In genomic region chr1:70220015-70220414, GRCh38 we compare ENCODE assay signal across 1 cellular context.
TF ChIP-seq lines count a peak whose summit lies in the region.

No MANE protein-coding gene starts in this region.

TF ChIP-seq in GM23338, 12 proteins besides CTCF, POLR2A, EP300 and RAD21 (continued from another document):
- TF ChIP-seq, protein P1, sequence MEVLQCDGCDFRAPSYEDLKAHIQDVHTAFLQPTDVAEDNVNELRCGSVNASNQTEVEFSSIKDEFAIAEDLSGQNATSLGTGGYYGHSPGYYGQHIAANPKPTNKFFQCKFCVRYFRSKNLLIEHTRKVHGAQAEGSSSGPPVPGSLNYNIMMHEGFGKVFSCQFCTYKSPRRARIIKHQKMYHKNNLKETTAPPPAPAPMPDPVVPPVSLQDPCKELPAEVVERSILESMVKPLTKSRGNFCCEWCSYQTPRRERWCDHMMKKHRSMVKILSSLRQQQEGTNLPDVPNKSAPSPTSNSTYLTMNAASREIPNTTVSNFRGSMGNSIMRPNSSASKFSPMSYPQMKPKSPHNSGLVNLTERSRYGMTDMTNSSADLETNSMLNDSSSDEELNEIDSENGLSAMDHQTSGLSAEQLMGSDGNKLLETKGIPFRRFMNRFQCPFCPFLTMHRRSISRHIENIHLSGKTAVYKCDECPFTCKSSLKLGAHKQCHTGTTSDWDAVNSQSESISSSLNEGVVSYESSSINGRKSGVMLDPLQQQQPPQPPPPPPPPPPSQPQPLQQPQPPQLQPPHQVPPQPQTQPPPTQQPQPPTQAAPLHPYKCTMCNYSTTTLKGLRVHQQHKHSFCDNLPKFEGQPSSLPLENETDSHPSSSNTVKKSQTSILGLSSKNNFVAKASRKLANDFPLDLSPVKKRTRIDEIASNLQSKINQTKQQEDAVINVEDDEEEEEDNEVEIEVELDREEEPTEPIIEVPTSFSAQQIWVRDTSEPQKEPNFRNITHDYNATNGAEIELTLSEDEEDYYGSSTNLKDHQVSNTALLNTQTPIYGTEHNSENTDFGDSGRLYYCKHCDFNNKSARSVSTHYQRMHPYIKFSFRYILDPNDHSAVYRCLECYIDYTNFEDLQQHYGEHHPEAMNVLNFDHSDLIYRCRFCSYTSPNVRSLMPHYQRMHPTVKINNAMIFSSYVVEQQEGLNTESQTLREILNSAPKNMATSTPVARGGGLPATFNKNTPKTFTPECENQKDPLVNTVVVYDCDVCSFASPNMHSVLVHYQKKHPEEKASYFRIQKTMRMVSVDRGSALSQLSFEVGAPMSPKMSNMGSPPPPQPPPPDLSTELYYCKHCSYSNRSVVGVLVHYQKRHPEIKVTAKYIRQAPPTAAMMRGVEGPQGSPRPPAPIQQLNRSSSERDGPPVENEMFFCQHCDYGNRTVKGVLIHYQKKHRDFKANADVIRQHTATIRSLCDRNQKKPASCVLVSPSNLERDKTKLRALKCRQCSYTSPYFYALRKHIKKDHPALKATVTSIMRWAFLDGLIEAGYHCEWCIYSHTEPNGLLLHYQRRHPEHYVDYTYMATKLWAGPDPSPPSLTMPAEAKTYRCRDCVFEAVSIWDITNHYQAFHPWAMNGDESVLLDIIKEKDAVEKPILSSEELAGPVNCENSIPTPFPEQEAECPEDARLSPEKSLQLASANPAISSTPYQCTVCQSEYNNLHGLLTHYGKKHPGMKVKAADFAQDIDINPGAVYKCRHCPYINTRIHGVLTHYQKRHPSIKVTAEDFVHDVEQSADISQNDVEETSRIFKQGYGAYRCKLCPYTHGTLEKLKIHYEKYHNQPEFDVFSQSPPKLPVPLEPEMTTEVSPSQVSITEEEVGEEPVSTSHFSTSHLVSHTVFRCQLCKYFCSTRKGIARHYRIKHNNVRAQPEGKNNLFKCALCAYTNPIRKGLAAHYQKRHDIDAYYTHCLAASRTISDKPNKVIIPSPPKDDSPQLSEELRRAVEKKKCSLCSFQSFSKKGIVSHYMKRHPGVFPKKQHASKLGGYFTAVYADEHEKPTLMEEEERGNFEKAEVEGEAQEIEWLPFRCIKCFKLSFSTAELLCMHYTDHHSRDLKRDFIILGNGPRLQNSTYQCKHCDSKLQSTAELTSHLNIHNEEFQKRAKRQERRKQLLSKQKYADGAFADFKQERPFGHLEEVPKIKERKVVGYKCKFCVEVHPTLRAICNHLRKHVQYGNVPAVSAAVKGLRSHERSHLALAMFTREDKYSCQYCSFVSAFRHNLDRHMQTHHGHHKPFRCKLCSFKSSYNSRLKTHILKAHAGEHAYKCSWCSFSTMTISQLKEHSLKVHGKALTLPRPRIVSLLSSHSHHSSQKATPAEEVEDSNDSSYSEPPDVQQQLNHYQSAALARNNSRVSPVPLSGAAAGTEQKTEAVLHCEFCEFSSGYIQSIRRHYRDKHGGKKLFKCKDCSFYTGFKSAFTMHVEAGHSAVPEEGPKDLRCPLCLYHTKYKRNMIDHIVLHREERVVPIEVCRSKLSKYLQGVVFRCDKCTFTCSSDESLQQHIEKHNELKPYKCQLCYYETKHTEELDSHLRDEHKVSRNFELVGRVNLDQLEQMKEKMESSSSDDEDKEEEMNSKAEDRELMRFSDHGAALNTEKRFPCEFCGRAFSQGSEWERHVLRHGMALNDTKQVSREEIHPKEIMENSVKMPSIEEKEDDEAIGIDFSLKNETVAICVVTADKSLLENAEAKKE (CRISPR knock-in tag; IDR thresholded peaks at IDR 0.05): no peak
- TF ChIP-seq NANOG (IDR thresholded peaks at IDR 0.05; ENCODE audit: borderline replicate concordance) (no peak), ETS1 (IDR thresholded peaks at IDR 0.05) (no peak), POLR2AphosphoS5 (IDR thresholded peaks at IDR 0.05; ENCODE audit: low read depth) (no peak), JUNB (IDR thresholded peaks at IDR 0.05; ENCODE audit: unreplicated experiment) (no peak), EZH2 (IDR thresholded peaks at IDR 0.05; ENCODE audit: low read depth, unreplicated experiment) (no peak), STAT1 (IDR thresholded peaks at IDR 0.05; ENCODE audit: unreplicated experiment) (no peak), ZNF114 (CRISPR knock-in tag; IDR thresholded peaks at IDR 0.05) (no peak), CREB1 (CRISPR knock-in tag; IDR thresholded peaks at IDR 0.05; ENCODE audit: low read depth) (no peak), EZH2phosphoT487 (IDR thresholded peaks at IDR 0.05; ENCODE audit: unreplicated experiment) (no peak)
